ENCODE assay signal across 18 cellular contexts in genomic region chr4:14915018-14915417, GRCh38.
"Had no signal": no experiment of that assay in that cellular context is flagged by ENCODE, and none has a peak within 500 bp of the region (broad histone marks: within the 10 kb centered on the region; RNA-seq: fewer than 3 reads in every experiment).

No MANE protein-coding gene starts in this region.

- DNase-seq: KBM-7; MV-4-11; NCI-H1048; NCI-H1105; NCI-H1436 treated with DMSO at 0.1 percent for 48 hours; NCI-H1694; NCI-H187 treated with DMSO at 0.1 percent for 48 hours; NCI-H2029 treated with DMSO at 0.1 percent for 48 hours; NCI-H2171 treated with DMSO at 0.1 percent for 48 hours; NCI-H345; NCI-H446 treated with DMSO at 0.1 percent for 48 hours; NCI-H510A treated with DMSO at 0.1 percent for 48 hours; NCI-H526; NCI-H748 treated with DMSO at 0.1 percent for 48 hours; NK-92 treated with Interleukin-12 subunit alpha and Interleukin-12 subunit beta, amount 100 ng/mL, for 24 hours; PC-3; SHP77 treated with DMSO at 0.1 percent for 48 hours; SJCRH30 had no signal
